14 cellular contexts compared by ENCODE assay signal in genomic region chr19:43586346-43586745, GRCh38. TPM values are rescaled to one million over a fixed set of nuclear protein-coding genes. Genes with fewer than 3 reads are reported as not detected.
A peak's percentile ranks its signal among the peaks of the same experiment; 100 is the strongest.
DNase-seq lines count a peak whose midpoint lies in the region; ATAC-seq and TF ChIP-seq lines count a peak whose summit lies in the region.
"Had no signal": no experiment of that assay in that cellular context is flagged by ENCODE, and none has a peak within 500 bp of the region (broad histone marks: within the 10 kb centered on the region; RNA-seq: fewer than 3 reads in every experiment).

No MANE protein-coding gene starts in this region.

- H3K79me2 ChIP-seq in parathyroid adenoma, result no peaks in the 10 kb centered on the region

- no peak for ATAC-seq in CD4-positive, CD25-positive, alpha-beta regulatory T cell (ENCODE audit: low read depth in 2 of 2)
- ATAC-seq in effector memory CD8-positive, alpha-beta T cell (replicated peaks), result no peak
- ATAC-seq: A549, HCT116 had no signal

- no peak overlapping the region for H3K27ac ChIP-seq in CD4-positive, CD25-positive, alpha-beta regulatory T cell (ENCODE audit: insufficient read depth, low read length, poor library complexity, severe bottlenecking)
- peak overlapping the region; percentile 17 for H3K27ac ChIP-seq in parathyroid adenoma
- H3K27ac ChIP-seq: A549, HL-60 had no signal

- H3K4me3 ChIP-seq in CD4-positive, CD25-positive, alpha-beta regulatory T cell (ENCODE audit: low read depth, low read length), result no peak overlapping the region
- no peak overlapping the region for H3K4me3 ChIP-seq in parathyroid adenoma (ENCODE audit: low read depth, low read length)
- H3K4me3 ChIP-seq: A549 had no signal

- H3K36me3 ChIP-seq in CD4-positive, CD25-positive, alpha-beta regulatory T cell (ENCODE audit: control insufficient read depth, insufficient read depth, low read length), result no peaks in the 10 kb centered on the region
- no peaks in the 10 kb centered on the region for H3K36me3 ChIP-seq in parathyroid adenoma (ENCODE audit: control insufficient read depth, insufficient read depth, low read length)
- H3K36me3 ChIP-seq: BE2C had no signal

- no peaks in the 10 kb centered on the region for H3K9me3 ChIP-seq in CD4-positive, CD25-positive, alpha-beta regulatory T cell (ENCODE audit: control insufficient read depth in 2 of 2, low read length in 2 of 2)
- H3K9me3 ChIP-seq in parathyroid adenoma (ENCODE audit: control insufficient read depth, low read length), result no peaks in the 10 kb centered on the region
- H3K9me3 ChIP-seq: A549, BE2C had no signal

- peaks cover 0 to 21% (median 8%) of the 10 kb centered on the region in 4 donors for H3K4me1 Mint-ChIP-seq in CD4-positive, CD25-positive, alpha-beta regulatory T cell
- peaks cover 12 to 17% of the 10 kb centered on the region in 2 donors for H3K4me1 Mint-ChIP-seq in effector memory CD8-positive, alpha-beta T cell (ENCODE audit: low read depth in 2 of 2)
- H3K4me1 Mint-ChIP-seq in activated CD4-positive, alpha-beta T cell treated with anti-CD3 and anti-CD28 coated beads, Interleukin-2, amount 10 ng/mL, durations not matched to agents 24 days and 14 days, result peaks cover 14% of the 10 kb centered on the region

- no peaks in the 10 kb centered on the region for H3K4me1 ChIP-seq in CD4-positive, CD25-positive, alpha-beta regulatory T cell (ENCODE audit: control insufficient read depth, insufficient read depth, low read length, poor library complexity, severe bottlenecking)
- H3K4me1 ChIP-seq in parathyroid adenoma, result peaks cover 17% of the 10 kb centered on the region
- H3K4me1 ChIP-seq: A549 had no signal

- no peak overlapping the region for H3K9ac ChIP-seq in parathyroid adenoma

- H3K9me3 Mint-ChIP-seq in CD4-positive, CD25-positive, alpha-beta regulatory T cell, result no peaks in the 10 kb centered on the region
- H3K9me3 Mint-ChIP-seq in effector memory CD8-positive, alpha-beta T cell, result no peaks in the 10 kb centered on the region
- H3K9me3 Mint-ChIP-seq in activated CD4-positive, alpha-beta T cell treated with anti-CD3 and anti-CD28 coated beads, Interleukin-2, amount 10 ng/mL, durations not matched to agents 24 days and 14 days, result no peaks in the 10 kb centered on the region

- H3K4me3 Mint-ChIP-seq in CD4-positive, CD25-positive, alpha-beta regulatory T cell, result no peak overlapping the region
- H3K4me3 Mint-ChIP-seq in effector memory CD8-positive, alpha-beta T cell, result no peak overlapping the region
- H3K4me3 Mint-ChIP-seq in activated CD4-positive, alpha-beta T cell treated with anti-CD3 and anti-CD28 coated beads, Interleukin-2, amount 10 ng/mL, durations not matched to agents 24 days and 14 days, result no peak overlapping the region

- intact Hi-C loops in activated CD4-positive, alpha-beta T cell treated with anti-CD3 and anti-CD28 coated beads, Interleukin-2, amount 10 ng/mL, durations not matched to agents 24 days and 14 days (cut with micrococcal nuclease), result no loop called here

- H3K36me3 Mint-ChIP-seq in CD4-positive, CD25-positive, alpha-beta regulatory T cell, result peaks cover 12% of the 10 kb centered on the region
- H3K36me3 Mint-ChIP-seq in effector memory CD8-positive, alpha-beta T cell (ENCODE audit: insufficient read depth), result peaks cover 12% of the 10 kb centered on the region
- peaks cover 22% of the 10 kb centered on the region for H3K36me3 Mint-ChIP-seq in activated CD4-positive, alpha-beta T cell treated with anti-CD3 and anti-CD28 coated beads, Interleukin-2, amount 10 ng/mL, durations not matched to agents 24 days and 14 days (ENCODE audit: low read depth)

- no peak overlapping the region for H2AFZ ChIP-seq in parathyroid adenoma

- DNase-seq in CD4-positive, CD25-positive, alpha-beta regulatory T cell, result no peak
- peak in 59 of 76 experiments; percentile 13 to 74 (median 47) for DNase-seq in HUDEP-2 (lab: John Stamatoyannopoulos, UW; ENCODE audit: unreplicated experiment in 76 of 76)
- DNase-seq in effector memory CD8-positive, alpha-beta T cell, result no peak
- DNase-seq in SIG-M5 (lab: John Stamatoyannopoulos, UW), result no peak
- no peak for DNase-seq in activated CD4-positive, alpha-beta T cell treated with anti-CD3 and anti-CD28 coated beads, Interleukin-2, amount 10 ng/mL, durations not matched to agents 24 days and 14 days
- DNase-seq in DMS79 (lab: John Stamatoyannopoulos, UW), result no peak
- DNase-seq: BE2C, DMS53, IMR-90 had no signal

- no peaks in the 10 kb centered on the region for H3K27me3 ChIP-seq in CD4-positive, CD25-positive, alpha-beta regulatory T cell (ENCODE audit: control insufficient read depth, insufficient read depth, low read length)
- no peaks in the 10 kb centered on the region for H3K27me3 ChIP-seq in parathyroid adenoma (ENCODE audit: control insufficient read depth, insufficient read depth, low read length)
- H3K27me3 ChIP-seq: BE2C had no signal

- no peak overlapping the region for H3K4me2 ChIP-seq in parathyroid adenoma (ENCODE audit: low read length)
- H3K4me2 ChIP-seq: A549 had no signal

- TF ChIP-seq CTCF in parathyroid adenoma (IDR thresholded peaks at IDR 0.05), result no peak

- no peaks in the 10 kb centered on the region for H3K27me3 Mint-ChIP-seq in CD4-positive, CD25-positive, alpha-beta regulatory T cell
- no peaks in the 10 kb centered on the region for H3K27me3 Mint-ChIP-seq in effector memory CD8-positive, alpha-beta T cell
- H3K27me3 Mint-ChIP-seq in activated CD4-positive, alpha-beta T cell treated with anti-CD3 and anti-CD28 coated beads, Interleukin-2, amount 10 ng/mL, durations not matched to agents 24 days and 14 days, result no peaks in the 10 kb centered on the region

- H3K27ac Mint-ChIP-seq in CD4-positive, CD25-positive, alpha-beta regulatory T cell, result peak overlapping the region in 2 of 3 donors; percentile 9 to 18
- H3K27ac Mint-ChIP-seq in effector memory CD8-positive, alpha-beta T cell, result peak overlapping the region; percentile 38 to 72
- H3K27ac Mint-ChIP-seq in activated CD4-positive, alpha-beta T cell treated with anti-CD3 and anti-CD28 coated beads, Interleukin-2, amount 10 ng/mL, durations not matched to agents 24 days and 14 days, result no peak overlapping the region

RNA-seq across cellular contexts. Expression of gene IRGQ, which starts 9.6 kb away (rescaled TPM):
- total RNA-seq in CD4-positive, CD25-positive, alpha-beta regulatory T cell, result 40.9 TPM
- polyA plus RNA-seq in CD4-positive, CD25-positive, alpha-beta regulatory T cell, result 1 to 10 TPM in 3 of 4 donors, under 1 TPM in 1; 0.54 to 3.0 (median 1.5) TPM
- 31.5 and 32.7 TPM in 2 replicates for total RNA-seq in activated CD4-positive, alpha-beta T cell treated with anti-CD3 and anti-CD28 coated beads, Interleukin-2, amount 10 ng/mL, durations not matched to agents 24 days and 14 days

RNA-seq across cellular contexts. Expression of gene ZNF576, which starts 10.0 kb away (rescaled TPM):
- 8.7 TPM for total RNA-seq in CD4-positive, CD25-positive, alpha-beta regulatory T cell
- polyA plus RNA-seq in CD4-positive, CD25-positive, alpha-beta regulatory T cell, result 10 to 100 TPM in 2 of 4 donors, 1 to 10 TPM in 2; 5.5 to 11.0 (median 9.9) TPM
- total RNA-seq in activated CD4-positive, alpha-beta T cell treated with anti-CD3 and anti-CD28 coated beads, Interleukin-2, amount 10 ng/mL, durations not matched to agents 24 days and 14 days, result 14.4 and 15.3 TPM in 2 replicates

RNA-seq across cellular contexts. Expression of gene PINLYP, which starts 10.7 kb away (rescaled TPM):
- not detected for total RNA-seq in CD4-positive, CD25-positive, alpha-beta regulatory T cell
- polyA plus RNA-seq in CD4-positive, CD25-positive, alpha-beta regulatory T cell, result 1 to 10 TPM in 1 of 4 donors, under 1 TPM in 3; 0.42 to 1.3 (median 0.65) TPM
- 7.9 and 9.9 TPM in 2 replicates for total RNA-seq in activated CD4-positive, alpha-beta T cell treated with anti-CD3 and anti-CD28 coated beads, Interleukin-2, amount 10 ng/mL, durations not matched to agents 24 days and 14 days

RNA-seq across cellular contexts. Expression of gene XRCC1, which starts 11.0 kb away (rescaled TPM):
- 35.4 TPM for total RNA-seq in CD4-positive, CD25-positive, alpha-beta regulatory T cell
- 10 to 100 TPM; 19.8 to 26.9 (median 24.3) TPM for polyA plus RNA-seq in CD4-positive, CD25-positive, alpha-beta regulatory T cell
- 27.5 and 29.6 TPM in 2 replicates for total RNA-seq in activated CD4-positive, alpha-beta T cell treated with anti-CD3 and anti-CD28 coated beads, Interleukin-2, amount 10 ng/mL, durations not matched to agents 24 days and 14 days

RNA-seq across cellular contexts. Expression of gene SRRM5, which starts 25.5 kb away (rescaled TPM):
- 0.64 TPM for total RNA-seq in CD4-positive, CD25-positive, alpha-beta regulatory T cell
- polyA plus RNA-seq in CD4-positive, CD25-positive, alpha-beta regulatory T cell, result 1 to 10 TPM in 1 of 4 donors, under 1 TPM in 3; 0.42 to 1.1 (median 0.63) TPM
- total RNA-seq in activated CD4-positive, alpha-beta T cell treated with anti-CD3 and anti-CD28 coated beads, Interleukin-2, amount 10 ng/mL, durations not matched to agents 24 days and 14 days, result 0.19 and 0.37 TPM in 2 replicates
- total RNA-seq: Daoy, IMR-90 had no signal

Comparison
In these comparisons a context has a peak if more than half of its experiments do, and no peak if none do; other contexts are left out.
1. DNase-seq: peak in HUDEP-2 (59 of 76); none in CD4-positive, CD25-positive, alpha-beta regulatory T cell (0 of 3), effector memory CD8-positive, alpha-beta T cell (0 of 3), SIG-M5 (single experiment), activated CD4-positive, alpha-beta T cell treated with anti-CD3 and anti-CD28 coated beads, Interleukin-2, amount 10 ng/mL, durations not matched to agents 24 days and 14 days (single experiment) and DMS79 (single experiment).